In genomic region chr17:29591737-29592624, GRCh38 we compare ENCODE assay signal across 8 cellular contexts. TPM values are rescaled to one million over a fixed set of nuclear protein-coding genes. Genes with fewer than 3 reads are reported as not detected.
DNase-seq lines count a peak whose midpoint lies in the region; ATAC-seq, FAIRE-seq and TF ChIP-seq lines count a peak whose summit lies in the region.

No MANE protein-coding gene starts in this region.

- H3K4me1 Mint-ChIP-seq in naive thymus-derived CD4-positive, alpha-beta T cell = peaks cover 24 to 51% (median 44%) of the 10 kb centered on the region in 7 donors

- no peaks in the 10 kb centered on the region for H3K36me3 Mint-ChIP-seq in naive thymus-derived CD4-positive, alpha-beta T cell

- POLR2A ChIA-PET in naive thymus-derived CD4-positive, alpha-beta T cell (lab: Charles Lee) = interaction anchor here (0.5 to 5.0 kb wide), 6 partner anchors 11 to 315 kb away, joined by 4 to 59 read pairs (median 5); no protein-coding TSS in a partner anchor

- H3K36me3 ChIP-seq in DOHH2 (ENCODE audit: control insufficient read depth, low read length) = 0 out of 2 replicates have a peak, but pooled peaks cover 6% of the 10 kb centered on the region
- H3K36me3 ChIP-seq in naive thymus-derived CD4-positive, alpha-beta T cell (ENCODE audit: control insufficient read depth in 2 of 3, insufficient read depth in 3 of 3, low read length in 3 of 3) = no peaks in the 10 kb centered on the region

- peak; percentile 45 for ATAC-seq in naive thymus-derived CD4-positive, alpha-beta T cell
- no peak for ATAC-seq in HG03196 (IDR thresholded peaks at IDR 0.05; ENCODE audit: unreplicated experiment)

- TF ChIP-seq CTCF in DOHH2 (IDR thresholded peaks at IDR 0.05; ENCODE audit: low read depth, low read length, poor library complexity, severe bottlenecking) = peak; percentile 97
- TF ChIP-seq CTCF in LNCAP (IDR thresholded peaks at IDR 0.05) = peak; percentile 98

- H4K20me1 ChIP-seq in DOHH2 (ENCODE audit: control insufficient read depth, insufficient read depth, low read depth, low read length) = 0 out of 2 replicates have a peak, but pooled peaks cover 9% of the 10 kb centered on the region

- no peaks in the 10 kb centered on the region for H3K9me3 ChIP-seq in DOHH2 (ENCODE audit: control insufficient read depth, insufficient read depth, low read length)
- H3K9me3 ChIP-seq in naive thymus-derived CD4-positive, alpha-beta T cell (ENCODE audit: control insufficient read depth in 2 of 3, low read length in 3 of 3) = no peaks in the 10 kb centered on the region

- FAIRE-seq in RCC 7860 (lab: Jason Lieb, UNC) = peak; percentile 16

- H3K4me3 ChIP-seq in DOHH2 (ENCODE audit: low read length) = peak overlapping the region; percentile 74
- H3K4me3 ChIP-seq in naive thymus-derived CD4-positive, alpha-beta T cell (ENCODE audit: low read length) = no peak overlapping the region

- peak overlapping the region; percentile 59 for H3K27ac ChIP-seq in DOHH2 (ENCODE audit: low read depth, low read length)
- H3K27ac ChIP-seq in naive thymus-derived CD4-positive, alpha-beta T cell (ENCODE audit: low read depth, low read length) = no peak overlapping the region

- H3K79me2 ChIP-seq in DOHH2 (ENCODE audit: control insufficient read depth, low read length) = peaks cover 63% of the 10 kb centered on the region

- CTCF ChIA-PET in naive thymus-derived CD4-positive, alpha-beta T cell (lab: Charles Lee) = interaction anchor here (0.7 to 4.5 kb wide), 11 partner anchors 9 to 338 kb away, joined by 3 to 56 read pairs (median 4); partner anchors contain the start of gene SSH2

- H3K27me3 ChIP-seq in DOHH2 (ENCODE audit: control insufficient read depth, low read length) = no peaks in the 10 kb centered on the region
- H3K27me3 ChIP-seq in naive thymus-derived CD4-positive, alpha-beta T cell (ENCODE audit: control insufficient read depth in 2 of 2, insufficient read depth in 2 of 2, low read length in 2 of 2) = no peaks in the 10 kb centered on the region

- H3K4me2 ChIP-seq in DOHH2 (ENCODE audit: low read length) = peak overlapping the region; percentile 94

- H3K4me3 Mint-ChIP-seq in naive thymus-derived CD4-positive, alpha-beta T cell = peak overlapping the region; percentile 70 to 95 (median 88)

- no peaks in the 10 kb centered on the region for H3K27me3 Mint-ChIP-seq in naive thymus-derived CD4-positive, alpha-beta T cell

- H3F3A ChIP-seq in DOHH2 (ENCODE audit: control insufficient read depth, insufficient read depth) = peaks cover 13% of the 10 kb centered on the region

- H3K4me1 ChIP-seq in DOHH2 (ENCODE audit: control insufficient read depth, low read length) = peaks cover 60% of the 10 kb centered on the region
- H3K4me1 ChIP-seq in naive thymus-derived CD4-positive, alpha-beta T cell (ENCODE audit: control insufficient read depth in 2 of 2, insufficient read depth in 2 of 2, low read length in 2 of 2) = peaks cover 47 to 49% of the 10 kb centered on the region in 2 donors

- DNase-seq in RCC 7860 (ENCODE audit: low spot score) (peak; percentile 59), fibroblast of gingiva (ENCODE audit: low read depth) (peak; percentile 61)
- peak; percentile 60 to 67 for DNase-seq in activated T-helper 1 cell treated with anti-CD3 and anti-CD28 coated beads, Interleukin-2, amount 50 U/mL, for 16 hours (ENCODE audit: low read depth in 1 of 2, low spot score in 1 of 2)
- DNase-seq in naive thymus-derived CD4-positive, alpha-beta T cell = peak in 8 of 9 donors; percentile 58 to 88 (median 64)
- DNase-seq in stimulated activated naive CD4-positive, alpha-beta T cell treated with Interleukin-2 at 50 U/mL for 16 hours (lab: John Stamatoyannopoulos, UW) = peak; percentile 75

- no peaks in the 10 kb centered on the region for H3K9me2 ChIP-seq in DOHH2 (replicated peaks; ENCODE audit: control insufficient read depth, low read length)

- H3K9me3 Mint-ChIP-seq in naive thymus-derived CD4-positive, alpha-beta T cell = no peaks in the 10 kb centered on the region

- peak overlapping the region in 6 of 9 donors; percentile 33 to 86 (median 60) for H3K27ac Mint-ChIP-seq in naive thymus-derived CD4-positive, alpha-beta T cell

- intact Hi-C loops in naive thymus-derived CD4-positive, alpha-beta T cell (cut with micrococcal nuclease) = loop anchor here (1.0 to 5.0 kb wide), 3 partner anchors 12 to 299 kb away; no protein-coding TSS in a partner anchor

RNA-seq across cellular contexts. Expression of gene ANKRD13B, which starts 1.0 kb away (rescaled TPM):
- 1 to 10 TPM in 3 of 5 experiments, under 1 TPM in 2; 0.70 to 9.8 (median 1.5) TPM for total RNA-seq in naive thymus-derived CD4-positive, alpha-beta T cell
- under 1 TPM in 1 of 2 donors, not detected in 1; 0.51 TPM for polyA plus RNA-seq in naive thymus-derived CD4-positive, alpha-beta T cell

RNA-seq across cellular contexts. Expression of gene GIT1, which starts 2.5 kb away (rescaled TPM):
- total RNA-seq in naive thymus-derived CD4-positive, alpha-beta T cell = 10 to 100 TPM; 42.5 to 76.3 (median 62.4) TPM
- polyA plus RNA-seq in naive thymus-derived CD4-positive, alpha-beta T cell = 10 to 100 TPM in 1 of 2 donors, 1 to 10 TPM in 1; 6.8 to 20.0 TPM

RNA-seq across cellular contexts. Expression of gene TP53I13, which starts 23.5 kb away (rescaled TPM):
- total RNA-seq in naive thymus-derived CD4-positive, alpha-beta T cell = 10 to 100 TPM; 61.6 to 87.5 (median 62.8) TPM
- 10 to 100 TPM; 19.3 to 26.8 TPM for polyA plus RNA-seq in naive thymus-derived CD4-positive, alpha-beta T cell

RNA-seq across cellular contexts. Expression of gene ABHD15, which starts 25.1 kb away (rescaled TPM):
- 10 to 100 TPM in 2 of 5 experiments, 1 to 10 TPM in 3; 8.6 to 17.6 (median 10.0) TPM for total RNA-seq in naive thymus-derived CD4-positive, alpha-beta T cell
- 1 to 10 TPM; 3.1 to 5.3 TPM for polyA plus RNA-seq in naive thymus-derived CD4-positive, alpha-beta T cell

RNA-seq across cellular contexts. Expression of gene CORO6, which starts 30.7 kb away (rescaled TPM):
- 1 to 10 TPM; 1.4 to 3.1 (median 1.7) TPM for total RNA-seq in naive thymus-derived CD4-positive, alpha-beta T cell
- polyA plus RNA-seq in naive thymus-derived CD4-positive, alpha-beta T cell = under 1 TPM; 0.15 to 0.35 TPM
